ENCODE assay signal across 7 cellular contexts in the genomic region with DNA sequence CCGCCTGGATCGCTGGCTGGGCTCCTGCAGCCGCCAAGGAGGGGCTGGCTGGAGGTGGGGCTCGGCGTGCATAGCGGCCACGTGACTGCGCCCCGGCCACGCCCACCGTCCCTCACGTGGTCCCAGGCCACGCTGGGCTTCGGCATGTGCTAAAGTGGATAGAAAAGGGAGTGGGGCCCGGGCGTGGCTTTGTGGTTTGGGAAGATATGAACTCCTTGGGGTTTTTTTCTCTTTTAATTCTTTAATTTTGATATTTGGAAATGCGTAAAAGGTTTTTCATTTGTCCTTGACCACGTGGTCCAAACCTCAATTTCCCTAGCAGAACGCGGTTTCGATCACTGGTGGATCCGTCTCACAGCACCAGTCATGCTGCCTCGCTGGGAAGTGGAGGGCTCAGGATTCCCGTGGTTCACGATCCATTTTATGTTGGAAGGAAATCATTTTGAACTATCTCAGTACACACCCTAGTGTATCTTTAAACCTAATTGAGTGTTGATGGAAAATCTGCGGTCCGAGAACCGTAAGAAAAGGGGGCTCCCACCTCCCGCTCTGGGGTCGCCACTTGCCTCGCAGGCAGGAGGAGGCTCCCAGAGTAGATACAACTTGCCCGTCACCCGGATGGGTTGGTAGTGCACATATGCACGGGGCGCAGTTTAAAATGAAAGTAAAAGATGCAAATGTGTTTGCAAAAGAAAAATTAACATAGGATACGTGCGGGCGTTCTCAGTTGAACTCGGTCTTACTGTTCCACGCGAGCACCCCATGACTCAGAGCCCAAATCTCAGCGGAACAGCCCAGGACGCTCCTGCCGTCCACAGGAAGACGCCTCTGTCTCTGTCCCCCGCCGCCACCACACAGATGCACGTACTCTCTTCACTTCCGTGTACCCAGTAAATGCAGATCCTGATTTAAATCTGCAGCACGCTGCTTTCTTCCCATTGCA.
DNase-seq lines count a peak whose midpoint lies in the region; ATAC-seq lines count a peak whose summit lies in the region.

No MANE protein-coding gene starts in this region.

- peak; percentile 45 for DNase-seq in NCI-H345 treated with DMSO at 0.1 percent for 48 hours (lab: John Stamatoyannopoulos, UW; ENCODE audit: unreplicated experiment)
- DNase-seq in activated CD4-positive, alpha-beta memory T cell treated with anti-CD3 and anti-CD28 coated beads, Interleukin-2, amount 10 ng/mL, durations not matched to agents 7 days and 5 days = peak; percentile 76
- peak; percentile 53 for DNase-seq in effector CD4-positive, alpha-beta T cell
- DNase-seq in stimulated activated CD8-positive, alpha-beta memory T cell treated with anti-CD3 and anti-CD28 coated beads, Interleukin-4, amount 100 ng/mL, for 24 hours (ENCODE audit: low read depth) = peak; percentile 63

- H3K9me3 Mint-ChIP-seq in activated CD4-positive, alpha-beta memory T cell treated with anti-CD3 and anti-CD28 coated beads, Interleukin-2, amount 10 ng/mL, durations not matched to agents 7 days and 5 days = no peaks in the 10 kb centered on the region

- peaks cover 23% of the 10 kb centered on the region for H3K4me1 ChIP-seq in mesodermal cell (ENCODE audit: control insufficient read depth, insufficient read depth, low read length, poor library complexity, severe bottlenecking)

- peaks cover 3% of the 10 kb centered on the region for H3K27me3 Mint-ChIP-seq in activated CD4-positive, alpha-beta memory T cell treated with anti-CD3 and anti-CD28 coated beads, Interleukin-2, amount 10 ng/mL, durations not matched to agents 7 days and 5 days

- peaks cover 21% of the 10 kb centered on the region for H3K4me1 Mint-ChIP-seq in activated CD4-positive, alpha-beta memory T cell treated with anti-CD3 and anti-CD28 coated beads, Interleukin-2, amount 10 ng/mL, durations not matched to agents 7 days and 5 days

- peaks cover 20% of the 10 kb centered on the region for H3K36me3 ChIP-seq in mesodermal cell (ENCODE audit: control insufficient read depth, insufficient read depth, low read length)

- peak overlapping the region; percentile 84 for H3K27ac Mint-ChIP-seq in activated CD4-positive, alpha-beta memory T cell treated with anti-CD3 and anti-CD28 coated beads, Interleukin-2, amount 10 ng/mL, durations not matched to agents 7 days and 5 days

- POLR2A ChIA-PET in activated CD4-positive, alpha-beta memory T cell treated with anti-CD3 and anti-CD28 coated beads, Interleukin-2, amount 10 ng/mL, durations not matched to agents 7 days and 5 days (lab: Charles Lee) = interaction anchor here (1.2 kb wide), 1 partner anchor 867 kb away, joined by 3 read pairs; a partner anchor contains a TSS

- ATAC-seq in GM18517 (IDR thresholded peaks at IDR 0.05; ENCODE audit: unreplicated experiment) (peak; percentile 84), HG02981 (IDR thresholded peaks at IDR 0.05; ENCODE audit: unreplicated experiment) (peak; percentile 91)

- peak overlapping the region; percentile 66 for H3K4me3 Mint-ChIP-seq in activated CD4-positive, alpha-beta memory T cell treated with anti-CD3 and anti-CD28 coated beads, Interleukin-2, amount 10 ng/mL, durations not matched to agents 7 days and 5 days

- H3K4me3 ChIP-seq in mesodermal cell (ENCODE audit: extremely low read depth, insufficient read depth, low read length, poor library complexity, severe bottlenecking) = no peak overlapping the region

- H3K36me3 Mint-ChIP-seq in activated CD4-positive, alpha-beta memory T cell treated with anti-CD3 and anti-CD28 coated beads, Interleukin-2, amount 10 ng/mL, durations not matched to agents 7 days and 5 days (ENCODE audit: low read depth) = no peaks in the 10 kb centered on the region

- H3K9me3 ChIP-seq in mesodermal cell (ENCODE audit: control insufficient read depth, low read length) = no peaks in the 10 kb centered on the region

- peak overlapping the region; percentile 82 for H3K27ac ChIP-seq in mesodermal cell (ENCODE audit: low read depth, low read length, severe bottlenecking)

- WGBS in mesodermal cell (ENCODE audit: insufficient coverage in 2 of 2), 2 experiments = 80 to 81% methylated on average over 41 to 45 of the region's 50 CpGs

- CTCF ChIA-PET in activated CD4-positive, alpha-beta memory T cell treated with anti-CD3 and anti-CD28 coated beads, Interleukin-2, amount 10 ng/mL, durations not matched to agents 7 days and 5 days (lab: Charles Lee) = interaction anchor here (1.0 to 2.0 kb wide), 3 partner anchors 15 to 193 kb away, joined by 3 to 11 read pairs (median 7); no protein-coding TSS in a partner anchor
